ENCODE assay signal across 17 cellular contexts in the genomic region with DNA sequence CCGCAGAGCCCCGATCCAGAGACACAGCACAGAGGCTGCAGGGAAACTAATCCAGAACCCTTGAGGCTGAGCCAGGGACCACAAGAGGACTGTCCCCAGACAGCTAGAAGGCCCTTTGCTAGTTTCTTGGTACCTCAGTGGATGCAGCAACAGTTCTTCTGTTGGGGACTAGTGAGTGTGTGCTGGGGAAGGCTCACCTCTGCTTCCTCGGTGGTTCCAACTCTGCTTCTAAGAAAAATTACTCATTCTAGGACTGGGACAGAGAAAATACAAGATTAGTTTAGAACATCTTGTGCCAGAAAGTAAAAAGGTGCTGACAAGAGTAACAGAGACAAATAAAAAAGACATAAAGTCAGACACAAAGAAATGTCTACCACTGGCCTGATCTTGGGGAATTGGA. TPM values are rescaled to one million over a fixed set of nuclear protein-coding genes. Genes with fewer than 3 reads are reported as not detected.
DNase-seq lines count a peak whose midpoint lies in the region; ATAC-seq lines count a peak whose summit lies in the region.
"Had no signal": no experiment of that assay in that cellular context is flagged by ENCODE, and none has a peak within 500 bp of the region (broad histone marks: within the 10 kb centered on the region; RNA-seq: fewer than 3 reads in every experiment).

No MANE protein-coding gene starts in this region.

- no peak overlapping the region for H3K4me3 Mint-ChIP-seq in activated CD4-positive, alpha-beta memory T cell treated with anti-CD3 and anti-CD28 coated beads, Interleukin-2, amount 10 ng/mL, durations not matched to agents 7 days and 5 days
- no peak overlapping the region for H3K4me3 Mint-ChIP-seq in activated CD4-positive, alpha-beta memory T cell treated with anti-CD3 and anti-CD28 coated beads for 36 hours
- no peak overlapping the region for H3K4me3 Mint-ChIP-seq in activated T-helper 17 cell treated with anti-CD3 and anti-CD28 coated beads, Interleukin-2, amount 50 U/mL, for 72 hours
- H3K4me3 Mint-ChIP-seq in stimulated activated effector memory CD8-positive, alpha-beta T cell treated with anti-CD3 and anti-CD28 coated beads, Interleukin-12 subunit alpha, Interleukin-12 subunit beta, amount 100 ng/mL, for 72 hours, result no peak overlapping the region
- H3K4me3 Mint-ChIP-seq: CD14-positive monocyte; CD4-positive, alpha-beta memory T cell; CD4-positive, CD25-positive, alpha-beta regulatory T cell; CD8-positive, alpha-beta memory T cell had no signal

- peaks cover 4% of the 10 kb centered on the region for H3K9me3 Mint-ChIP-seq in activated CD4-positive, alpha-beta memory T cell treated with anti-CD3 and anti-CD28 coated beads, Interleukin-2, amount 10 ng/mL, durations not matched to agents 7 days and 5 days
- H3K9me3 Mint-ChIP-seq in activated CD4-positive, alpha-beta memory T cell treated with anti-CD3 and anti-CD28 coated beads for 36 hours, result no peaks in the 10 kb centered on the region
- H3K9me3 Mint-ChIP-seq in activated T-helper 17 cell treated with anti-CD3 and anti-CD28 coated beads, Interleukin-2, amount 50 U/mL, for 72 hours, result no peaks in the 10 kb centered on the region
- no peaks in the 10 kb centered on the region for H3K9me3 Mint-ChIP-seq in stimulated activated effector memory CD8-positive, alpha-beta T cell treated with anti-CD3 and anti-CD28 coated beads, Interleukin-12 subunit alpha, Interleukin-12 subunit beta, amount 100 ng/mL, for 72 hours

- CTCF ChIA-PET in activated CD4-positive, alpha-beta memory T cell treated with anti-CD3 and anti-CD28 coated beads, Interleukin-2, amount 10 ng/mL, durations not matched to agents 7 days and 5 days (lab: Charles Lee), result no interaction called here
- CTCF ChIA-PET in activated CD4-positive, alpha-beta memory T cell treated with anti-CD3 and anti-CD28 coated beads for 36 hours (lab: Charles Lee), result no interaction called here

- peaks cover 24% of the 10 kb centered on the region for H3K4me1 Mint-ChIP-seq in activated CD4-positive, alpha-beta memory T cell treated with anti-CD3 and anti-CD28 coated beads, Interleukin-2, amount 10 ng/mL, durations not matched to agents 7 days and 5 days
- peaks cover 4% of the 10 kb centered on the region for H3K4me1 Mint-ChIP-seq in activated CD4-positive, alpha-beta memory T cell treated with anti-CD3 and anti-CD28 coated beads for 36 hours (ENCODE audit: low read depth)
- no peaks in the 10 kb centered on the region for H3K4me1 Mint-ChIP-seq in activated T-helper 17 cell treated with anti-CD3 and anti-CD28 coated beads, Interleukin-2, amount 50 U/mL, for 72 hours
- peaks cover 8% of the 10 kb centered on the region for H3K4me1 Mint-ChIP-seq in stimulated activated effector memory CD8-positive, alpha-beta T cell treated with anti-CD3 and anti-CD28 coated beads, Interleukin-12 subunit alpha, Interleukin-12 subunit beta, amount 100 ng/mL, for 72 hours
- H3K4me1 Mint-ChIP-seq: CD14-positive monocyte had no signal

- POLR2A ChIA-PET in activated CD4-positive, alpha-beta memory T cell treated with anti-CD3 and anti-CD28 coated beads, Interleukin-2, amount 10 ng/mL, durations not matched to agents 7 days and 5 days (lab: Charles Lee), result no interaction called here
- POLR2A ChIA-PET in activated CD4-positive, alpha-beta memory T cell treated with anti-CD3 and anti-CD28 coated beads for 36 hours (lab: Charles Lee), result no interaction called here

- peak; percentile 53 for ATAC-seq in activated T-helper 17 cell treated with anti-CD3 and anti-CD28 coated beads, Interleukin-2, amount 50 U/mL, for 72 hours (replicated peaks)
- no peak for ATAC-seq in stimulated activated effector memory CD8-positive, alpha-beta T cell treated with anti-CD3 and anti-CD28 coated beads, Interleukin-12 subunit alpha, Interleukin-12 subunit beta, amount 100 ng/mL, for 72 hours

- no peaks in the 10 kb centered on the region for H3K27me3 Mint-ChIP-seq in activated CD4-positive, alpha-beta memory T cell treated with anti-CD3 and anti-CD28 coated beads, Interleukin-2, amount 10 ng/mL, durations not matched to agents 7 days and 5 days
- no peaks in the 10 kb centered on the region for H3K27me3 Mint-ChIP-seq in activated CD4-positive, alpha-beta memory T cell treated with anti-CD3 and anti-CD28 coated beads for 36 hours
- H3K27me3 Mint-ChIP-seq in activated T-helper 17 cell treated with anti-CD3 and anti-CD28 coated beads, Interleukin-2, amount 50 U/mL, for 72 hours, result no peaks in the 10 kb centered on the region
- H3K27me3 Mint-ChIP-seq: CD4-positive, alpha-beta memory T cell; CD4-positive, CD25-positive, alpha-beta regulatory T cell; CD8-positive, alpha-beta memory T cell had no signal

- peak overlapping the region; percentile 56 for H3K27ac Mint-ChIP-seq in activated CD4-positive, alpha-beta memory T cell treated with anti-CD3 and anti-CD28 coated beads, Interleukin-2, amount 10 ng/mL, durations not matched to agents 7 days and 5 days
- no peak overlapping the region for H3K27ac Mint-ChIP-seq in activated CD4-positive, alpha-beta memory T cell treated with anti-CD3 and anti-CD28 coated beads for 36 hours
- no peak overlapping the region for H3K27ac Mint-ChIP-seq in activated T-helper 17 cell treated with anti-CD3 and anti-CD28 coated beads, Interleukin-2, amount 50 U/mL, for 72 hours
- H3K27ac Mint-ChIP-seq in stimulated activated effector memory CD8-positive, alpha-beta T cell treated with anti-CD3 and anti-CD28 coated beads, Interleukin-12 subunit alpha, Interleukin-12 subunit beta, amount 100 ng/mL, for 72 hours, result peak overlapping the region; percentile 43
- H3K27ac Mint-ChIP-seq: CD14-positive monocyte had no signal

- intact Hi-C loops in activated CD4-positive, alpha-beta memory T cell treated with anti-CD3 and anti-CD28 coated beads for 36 hours (cut with micrococcal nuclease), result no loop called here

- no peaks in the 10 kb centered on the region for H3K36me3 Mint-ChIP-seq in activated CD4-positive, alpha-beta memory T cell treated with anti-CD3 and anti-CD28 coated beads, Interleukin-2, amount 10 ng/mL, durations not matched to agents 7 days and 5 days (ENCODE audit: low read depth)
- H3K36me3 Mint-ChIP-seq in activated CD4-positive, alpha-beta memory T cell treated with anti-CD3 and anti-CD28 coated beads for 36 hours, result no peaks in the 10 kb centered on the region
- H3K36me3 Mint-ChIP-seq in activated T-helper 17 cell treated with anti-CD3 and anti-CD28 coated beads, Interleukin-2, amount 50 U/mL, for 72 hours (ENCODE audit: low read depth), result no peaks in the 10 kb centered on the region
- no peaks in the 10 kb centered on the region for H3K36me3 Mint-ChIP-seq in stimulated activated effector memory CD8-positive, alpha-beta T cell treated with anti-CD3 and anti-CD28 coated beads, Interleukin-12 subunit alpha, Interleukin-12 subunit beta, amount 100 ng/mL, for 72 hours
- H3K36me3 Mint-ChIP-seq: CD14-positive monocyte; CD4-positive, alpha-beta memory T cell; CD4-positive, CD25-positive, alpha-beta regulatory T cell; CD8-positive, alpha-beta memory T cell had no signal

- no peak for DNase-seq in activated CD4-positive, alpha-beta memory T cell treated with anti-CD3 and anti-CD28 coated beads, Interleukin-2, amount 10 ng/mL, durations not matched to agents 7 days and 5 days
- DNase-seq in activated CD4-positive, alpha-beta memory T cell treated with anti-CD3 and anti-CD28 coated beads for 36 hours, result no peak
- DNase-seq in stimulated activated effector memory CD8-positive, alpha-beta T cell treated with anti-CD3 and anti-CD28 coated beads, Interleukin-12 subunit alpha, Interleukin-12 subunit beta, amount 100 ng/mL, for 72 hours (ENCODE audit: low spot score in 2 of 2), result no peak
- DNase-seq in NCI-H187 treated with DMSO at 0.1 percent for 48 hours (lab: John Stamatoyannopoulos, UW), result no peak
- DNase-seq: 8988T; ACHN; BE2C; C1 segment of cervical spinal cord; Caco-2; Calu3; CD4-positive, alpha-beta memory T cell; CD8-positive, alpha-beta memory T cell; DMS79 treated with DMSO at 0.1 percent for 48 hours; GF-D8 had no signal

RNA-seq across cellular contexts. Expression of a gene that starts 19.5 kb away (rescaled TPM):
- total RNA-seq in activated CD4-positive, alpha-beta memory T cell treated with anti-CD3 and anti-CD28 coated beads, Interleukin-2, amount 10 ng/mL, durations not matched to agents 7 days and 5 days, result 10 to 100 TPM; 12.7 to 13.2 TPM
- total RNA-seq in activated CD4-positive, alpha-beta memory T cell treated with anti-CD3 and anti-CD28 coated beads for 36 hours, result 1 to 10 TPM; 7.4 to 7.5 TPM
- 10 to 100 TPM in 1 of 2 donors, 1 to 10 TPM in 1; 9.9 to 17.0 TPM for total RNA-seq in activated T-helper 17 cell treated with anti-CD3 and anti-CD28 coated beads, Interleukin-2, amount 50 U/mL, for 72 hours

RNA-seq across cellular contexts. Expression of a gene that starts 50.0 kb away (rescaled TPM):
- total RNA-seq in activated CD4-positive, alpha-beta memory T cell treated with anti-CD3 and anti-CD28 coated beads, Interleukin-2, amount 10 ng/mL, durations not matched to agents 7 days and 5 days, result 100 to 1,000 TPM; 102 to 104 TPM
- total RNA-seq in activated CD4-positive, alpha-beta memory T cell treated with anti-CD3 and anti-CD28 coated beads for 36 hours, result 10 to 100 TPM; 41.3 to 47.7 TPM
- total RNA-seq in activated T-helper 17 cell treated with anti-CD3 and anti-CD28 coated beads, Interleukin-2, amount 50 U/mL, for 72 hours, result 10 to 100 TPM; 70.6 to 80.2 TPM

Comparison
In these comparisons a context has a peak if more than half of its experiments do, and no peak if none do; other contexts are left out.
1. H3K27ac Mint-ChIP-seq: peak in activated CD4-positive, alpha-beta memory T cell treated with anti-CD3 and anti-CD28 coated beads, Interleukin-2, amount 10 ng/mL, durations not matched to agents 7 days and 5 days (single experiment) and stimulated activated effector memory CD8-positive, alpha-beta T cell treated with anti-CD3 and anti-CD28 coated beads, Interleukin-12 subunit alpha, Interleukin-12 subunit beta, amount 100 ng/mL, for 72 hours (single experiment); none in activated CD4-positive, alpha-beta memory T cell treated with anti-CD3 and anti-CD28 coated beads for 36 hours (single experiment) and activated T-helper 17 cell treated with anti-CD3 and anti-CD28 coated beads, Interleukin-2, amount 50 U/mL, for 72 hours (single experiment).